11 cellular contexts compared by ENCODE assay signal in genomic region chr19:16117594-16118033, GRCh38. TPM values are rescaled to one million over a fixed set of nuclear protein-coding genes. Genes with fewer than 3 reads are reported as not detected.
DNase-seq lines count a peak whose midpoint lies in the region; ATAC-seq, FAIRE-seq and TF ChIP-seq lines count a peak whose summit lies in the region.
"Had no signal": no experiment of that assay in that cellular context is flagged by ENCODE, and none has a peak within 500 bp of the region (broad histone marks: within the 10 kb centered on the region; RNA-seq: fewer than 3 reads in every experiment).

No MANE protein-coding gene starts in this region.

- no peak for FAIRE-seq in kidney (lab: Jason Lieb, UNC)
- FAIRE-seq: colon had no signal

- peaks cover 82% of the 10 kb centered on the region for H3K4me1 Mint-ChIP-seq in activated CD8-positive, alpha-beta T cell treated with anti-CD3 and anti-CD28 coated beads, Interleukin-2, amount 10 ng/mL, durations not matched to agents 7 days and 5 days (ENCODE audit: low read depth)
- H3K4me1 Mint-ChIP-seq in natural killer cell treated with Interleukin-12 subunit alpha and Interleukin-12 subunit beta and Interleukin-15 and Interleukin-18, amount 100 ng/mL, for 72 hours (ENCODE audit: low read depth in 2 of 2): peaks cover 54 to 65% of the 10 kb centered on the region in 2 donors

- peaks cover 22 to 31% of the 10 kb centered on the region in 2 donors for H3K36me3 ChIP-seq in kidney (ENCODE audit: control insufficient read depth in 1 of 2, insufficient read depth in 2 of 2, low read length in 2 of 2)

- H3K27me3 Mint-ChIP-seq in activated CD8-positive, alpha-beta T cell treated with anti-CD3 and anti-CD28 coated beads, Interleukin-2, amount 10 ng/mL, durations not matched to agents 7 days and 5 days (ENCODE audit: low read depth): no peaks in the 10 kb centered on the region
- H3K27me3 Mint-ChIP-seq in natural killer cell treated with Interleukin-12 subunit alpha and Interleukin-12 subunit beta and Interleukin-15 and Interleukin-18, amount 100 ng/mL, for 72 hours: no peaks in the 10 kb centered on the region
- H3K27me3 Mint-ChIP-seq: progenitor cell of endocrine pancreas had no signal

- CTCF ChIA-PET in activated CD8-positive, alpha-beta T cell treated with anti-CD3 and anti-CD28 coated beads, Interleukin-2, amount 10 ng/mL, durations not matched to agents 7 days and 5 days (lab: Charles Lee): interaction anchor here (0.7 to 2.2 kb wide), 6 partner anchors 23 to 266 kb away, joined by 3 to 9 read pairs (median 4); partner anchors contain the start of gene FAM32A

- H3K9me3 ChIP-seq in kidney (ENCODE audit: control insufficient read depth in 1 of 2, low read length in 2 of 2): no peaks in the 10 kb centered on the region

- H3K4me1 ChIP-seq in kidney (ENCODE audit: control insufficient read depth in 1 of 2, insufficient read depth in 1 of 2, low read depth in 1 of 2, low read length in 2 of 2): peaks cover 12 to 13% of the 10 kb centered on the region in 2 donors

- peak; percentile 61 for TF ChIP-seq CTCF in GM12864 (IDR thresholded peaks at IDR 0.05; ENCODE audit: low read depth, low read length, missing control alignments)
- TF ChIP-seq CTCF in kidney (IDR thresholded peaks at IDR 0.05; ENCODE audit: borderline replicate concordance, extremely low read depth, insufficient read depth): no peak

- peak overlapping the region; percentile 31 for H3K4me3 ChIP-seq in GM12864 (ENCODE audit: low read depth, low read length)
- no peak overlapping the region for H3K4me3 ChIP-seq in kidney (ENCODE audit: low read length in 2 of 2)

- no peak overlapping the region for H3K9ac ChIP-seq in kidney (ENCODE audit: low read length in 2 of 2)

- POLR2A ChIA-PET in activated CD8-positive, alpha-beta T cell treated with anti-CD3 and anti-CD28 coated beads, Interleukin-2, amount 10 ng/mL, durations not matched to agents 7 days and 5 days (lab: Charles Lee): interaction anchor here (0.6 to 3.9 kb wide), 4 partner anchors 26 to 254 kb away, joined by 3 to 42 read pairs (median 4); partner anchors contain the start of gene HSH2D

- H3K36me3 Mint-ChIP-seq in activated CD8-positive, alpha-beta T cell treated with anti-CD3 and anti-CD28 coated beads, Interleukin-2, amount 10 ng/mL, durations not matched to agents 7 days and 5 days (ENCODE audit: low read depth): peaks cover 72% of the 10 kb centered on the region
- peaks cover 5% of the 10 kb centered on the region for H3K36me3 Mint-ChIP-seq in natural killer cell treated with Interleukin-12 subunit alpha and Interleukin-12 subunit beta and Interleukin-15 and Interleukin-18, amount 100 ng/mL, for 72 hours

- H3K27ac Mint-ChIP-seq in activated CD8-positive, alpha-beta T cell treated with anti-CD3 and anti-CD28 coated beads, Interleukin-2, amount 10 ng/mL, durations not matched to agents 7 days and 5 days: peak overlapping the region; percentile 89
- H3K27ac Mint-ChIP-seq in natural killer cell treated with Interleukin-12 subunit alpha and Interleukin-12 subunit beta and Interleukin-15 and Interleukin-18, amount 100 ng/mL, for 72 hours: peak overlapping the region; percentile 98
- H3K27ac Mint-ChIP-seq: progenitor cell of endocrine pancreas had no signal

- intact Hi-C loops in kidney (cut with DNase I) (no loop called here), head of caudate nucleus (cut with DNase I) (no loop called here)

- H3K4me3 Mint-ChIP-seq in activated CD8-positive, alpha-beta T cell treated with anti-CD3 and anti-CD28 coated beads, Interleukin-2, amount 10 ng/mL, durations not matched to agents 7 days and 5 days: peak overlapping the region; percentile 25
- peak overlapping the region; percentile 86 for H3K4me3 Mint-ChIP-seq in natural killer cell treated with Interleukin-12 subunit alpha and Interleukin-12 subunit beta and Interleukin-15 and Interleukin-18, amount 100 ng/mL, for 72 hours

- no peak overlapping the region for H3K27ac ChIP-seq in kidney (ENCODE audit: low read depth in 2 of 2, low read length in 2 of 2)

- DNase-seq in GM12864 (ENCODE audit: low read depth) (no peak), activated gamma-delta T cell (lab: John Stamatoyannopoulos, UW) (no peak), kidney (no peak), head of caudate nucleus (no peak)
- no peak for DNase-seq in activated CD8-positive, alpha-beta T cell treated with anti-CD3 and anti-CD28 coated beads, Interleukin-2, amount 10 ng/mL, durations not matched to agents 7 days and 5 days
- DNase-seq in natural killer cell treated with Interleukin-12 subunit alpha and Interleukin-12 subunit beta and Interleukin-15 and Interleukin-18, amount 100 ng/mL, for 72 hours (ENCODE audit: low spot score): no peak

- H3K9me3 Mint-ChIP-seq in activated CD8-positive, alpha-beta T cell treated with anti-CD3 and anti-CD28 coated beads, Interleukin-2, amount 10 ng/mL, durations not matched to agents 7 days and 5 days (ENCODE audit: insufficient read depth): no peaks in the 10 kb centered on the region
- no peaks in the 10 kb centered on the region for H3K9me3 Mint-ChIP-seq in natural killer cell treated with Interleukin-12 subunit alpha and Interleukin-12 subunit beta and Interleukin-15 and Interleukin-18, amount 100 ng/mL, for 72 hours

- ATAC-seq in HG02798 (IDR thresholded peaks at IDR 0.05; ENCODE audit: poor library complexity, unreplicated experiment) (peak; percentile 27), HG03457 (IDR thresholded peaks at IDR 0.05; ENCODE audit: unreplicated experiment) (no peak)
- no peak for ATAC-seq in activated CD8-positive, alpha-beta T cell treated with anti-CD3 and anti-CD28 coated beads, Interleukin-2, amount 10 ng/mL, durations not matched to agents 7 days and 5 days
- no peak for ATAC-seq in natural killer cell treated with Interleukin-12 subunit alpha and Interleukin-12 subunit beta and Interleukin-15 and Interleukin-18, amount 100 ng/mL, for 72 hours

RNA-seq across cellular contexts. Expression of gene RAB8A, which starts 5.9 kb away (rescaled TPM):
- total RNA-seq in activated CD8-positive, alpha-beta T cell treated with anti-CD3 and anti-CD28 coated beads, Interleukin-2, amount 10 ng/mL, durations not matched to agents 7 days and 5 days: 100 to 1,000 TPM; 156 to 167 TPM
- total RNA-seq in natural killer cell treated with Interleukin-12 subunit alpha and Interleukin-12 subunit beta and Interleukin-15 and Interleukin-18, amount 100 ng/mL, for 72 hours: 100 to 1,000 TPM; 166 to 260 TPM
- total RNA-seq in kidney: 75.6 TPM
- 38.5 TPM for polyA plus RNA-seq in kidney (ENCODE audit: insufficient read depth, low read depth, low replicate concordance)

RNA-seq across cellular contexts. Expression of gene HSH2D, which starts 25.9 kb away (rescaled TPM):
- total RNA-seq in activated CD8-positive, alpha-beta T cell treated with anti-CD3 and anti-CD28 coated beads, Interleukin-2, amount 10 ng/mL, durations not matched to agents 7 days and 5 days: 10 to 100 TPM; 83.6 to 84.3 TPM
- total RNA-seq in natural killer cell treated with Interleukin-12 subunit alpha and Interleukin-12 subunit beta and Interleukin-15 and Interleukin-18, amount 100 ng/mL, for 72 hours: 100 to 1,000 TPM; 135 to 188 TPM
- 7.7 TPM for total RNA-seq in kidney
- 0.41 TPM for polyA plus RNA-seq in kidney (ENCODE audit: insufficient read depth, low read depth, low replicate concordance)
- total RNA-seq: NCI-H460 had no signal

RNA-seq across cellular contexts. Expression of gene TPM4, which starts 41.3 kb away (rescaled TPM):
- 100 to 1,000 TPM; 424 to 436 TPM for total RNA-seq in activated CD8-positive, alpha-beta T cell treated with anti-CD3 and anti-CD28 coated beads, Interleukin-2, amount 10 ng/mL, durations not matched to agents 7 days and 5 days
- total RNA-seq in natural killer cell treated with Interleukin-12 subunit alpha and Interleukin-12 subunit beta and Interleukin-15 and Interleukin-18, amount 100 ng/mL, for 72 hours: 100 to 1,000 TPM; 462 to 510 TPM
- total RNA-seq in kidney: 273 TPM
- 132 TPM for polyA plus RNA-seq in kidney (ENCODE audit: insufficient read depth, low read depth, low replicate concordance)

RNA-seq across cellular contexts. Expression of gene CIB3, which starts 55.7 kb away (rescaled TPM):
- not detected for total RNA-seq in activated CD8-positive, alpha-beta T cell treated with anti-CD3 and anti-CD28 coated beads, Interleukin-2, amount 10 ng/mL, durations not matched to agents 7 days and 5 days
- total RNA-seq in natural killer cell treated with Interleukin-12 subunit alpha and Interleukin-12 subunit beta and Interleukin-15 and Interleukin-18, amount 100 ng/mL, for 72 hours: 1 to 10 TPM in 1 of 2 donors, not detected in 1; 1.4 TPM
- total RNA-seq in kidney: not detected
- not detected for polyA plus RNA-seq in kidney (ENCODE audit: insufficient read depth, low read depth, low replicate concordance)
- total RNA-seq: NCI-H460, progenitor cell of endocrine pancreas had no signal
